In genomic region chr18:44802508-44802907, GRCh38 we compare ENCODE assay signal across 11 cellular contexts.
DNase-seq lines count a peak whose midpoint lies in the region; ATAC-seq and TF ChIP-seq lines count a peak whose summit lies in the region.
"Had no signal": no experiment of that assay in that cellular context is flagged by ENCODE, and none has a peak within 500 bp of the region (broad histone marks: within the 10 kb centered on the region; RNA-seq: fewer than 3 reads in every experiment).

No MANE protein-coding gene starts in this region.

- DNase-seq in DMS 273 (lab: John Stamatoyannopoulos, UW; ENCODE audit: unreplicated experiment) (peak; percentile 58), RPMI7951 (ENCODE audit: low read depth) (peak; percentile 30), fibroblast of the aortic adventitia (ENCODE audit: low read depth) (peak; percentile 39), psoas muscle (no peak), NCI-H1048 (lab: John Stamatoyannopoulos, UW) (no peak), T-helper 1 cell (no peak), HFFc6 (no peak)
- no peak for DNase-seq in activated CD4-positive, alpha-beta T cell treated with anti-CD3 and anti-CD28 coated beads for 1 hour
- DNase-seq: activated CD4-positive, alpha-beta T cell treated with anti-CD3 and anti-CD28 coated beads for 48 hours; amniotic stem cell; OCI-M1 had no signal

- H3K4me1 Mint-ChIP-seq in HFFc6 (ENCODE audit: low read depth) = no peaks in the 10 kb centered on the region; the same call in 1 of the 2 replicates

- H3K27me3 Mint-ChIP-seq in HFFc6 (ENCODE audit: insufficient read depth) = peaks cover under 1% of the 10 kb centered on the region; the same call in 1 of the 2 replicates

- WGBS in psoas muscle, 3 donors = 40 to 66% (median 50%) methylated on average over 3 of the region's 3 CpGs

- H3K9me3 ChIP-seq in psoas muscle = no peaks in the 10 kb centered on the region

- no peaks in the 10 kb centered on the region; the same call in 1 of the 2 replicates for H3K9me3 Mint-ChIP-seq in HFFc6

- H3K36me3 ChIP-seq in psoas muscle (ENCODE audit: insufficient read depth in 1 of 2, low read depth in 1 of 2) = no peaks in the 10 kb centered on the region

- intact Hi-C loops in psoas muscle (cut with DNase I) = loop anchor here in 1 of 2 donors (5.0 kb wide), 1 partner anchor 120 kb away; the partner anchor contains the start of gene SETBP1

- ATAC-seq in psoas muscle = peak; percentile 59 to 78 (median 73)

- H3K27me3 ChIP-seq in psoas muscle (ENCODE audit: insufficient read depth in 3 of 3, low read length in 2 of 3) = no peaks in the 10 kb centered on the region

- peak overlapping the region; percentile 97 for H3K27ac ChIP-seq in psoas muscle

- H3K4me1 ChIP-seq in psoas muscle = peaks cover 73% of the 10 kb centered on the region

- H3K4me3 Mint-ChIP-seq in HFFc6 = no peak overlapping the region

- no peak overlapping the region for H3K27ac Mint-ChIP-seq in HFFc6

- TF ChIP-seq CTCF in fibroblast of the aortic adventitia (IDR thresholded peaks at IDR 0.05; ENCODE audit: insufficient read depth, low read length) (no peak), psoas muscle (IDR thresholded peaks at IDR 0.05) (no peak), HFFc6 (IDR thresholded peaks at IDR 0.05) (no peak)

- no peaks in the 10 kb centered on the region; the same call in 1 of the 2 replicates for H3K36me3 Mint-ChIP-seq in HFFc6 (ENCODE audit: low read depth)

- H3K4me3 ChIP-seq in fibroblast of the aortic adventitia (ENCODE audit: low read depth, low read length) (no peak overlapping the region), psoas muscle (peak overlapping the region; percentile 54)

Comparison
In these comparisons a context has a peak if more than half of its experiments do, and no peak if none do; other contexts are left out.
1. DNase-seq: peak in DMS 273 (single experiment), RPMI7951 (single experiment) and fibroblast of the aortic adventitia (single experiment); none in psoas muscle (0 of 2), NCI-H1048 (single experiment), T-helper 1 cell (0 of 5), activated CD4-positive, alpha-beta T cell treated with anti-CD3 and anti-CD28 coated beads for 1 hour (single experiment) and HFFc6 (single experiment).